8 cellular contexts compared by ENCODE assay signal in genomic region chr19:49097453-49098288, GRCh38. TPM values are rescaled to one million over a fixed set of nuclear protein-coding genes. Genes with fewer than 3 reads are reported as not detected.
DNase-seq lines count a peak whose midpoint lies in the region; ATAC-seq and FAIRE-seq lines count a peak whose summit lies in the region.

No MANE protein-coding gene starts in this region.

- peak; percentile 88 for FAIRE-seq in GM19239 (lab: Jason Lieb, UNC)

- DNase-seq in AG08396 (ENCODE audit: low spot score) (peak; percentile 87), GM19239 (ENCODE audit: insufficient read length, low spot score) (peak; percentile 81), NCI-H226 (peak; percentile 64), cerebellar cortex (ENCODE audit: low spot score) (peak; percentile 85), left lobe of liver (ENCODE audit: low spot score) (peak; percentile 77)
- DNase-seq in activated CD4-positive, CD25-positive, alpha-beta regulatory T cell treated with anti-CD3 and anti-CD28 coated beads, Interleukin-2, amount 50 U/mL, for 16 hours (ENCODE audit: low read depth, low spot score), result peak; percentile 63
- peak; percentile 46 to 56 (median 52) for DNase-seq in stimulated activated CD4-positive, alpha-beta T cell treated with anti-CD3 and anti-CD28 coated beads, TNF-alpha, amount 100 ng/mL, for 4 hours (ENCODE audit: low read depth in 3 of 3)

- ATAC-seq in left lobe of liver, result peak; percentile 90
- no peak for ATAC-seq in GM21367 (IDR thresholded peaks at IDR 0.05; ENCODE audit: unreplicated experiment)

RNA-seq across cellular contexts. Expression of gene SNRNP70, which starts 12.4 kb away (rescaled TPM):
- total RNA-seq in left lobe of liver, result 170 TPM

RNA-seq across cellular contexts. Expression of gene LIN7B, which starts 16.5 kb away (rescaled TPM):
- total RNA-seq in left lobe of liver, result 5.5 TPM

RNA-seq across cellular contexts. Expression of gene C19orf73, which starts 21.3 kb away (rescaled TPM):
- 2.2 TPM for total RNA-seq in left lobe of liver

RNA-seq across cellular contexts. Expression of gene PPFIA3, which starts 21.7 kb away (rescaled TPM):
- 2.3 TPM for total RNA-seq in left lobe of liver

RNA-seq across cellular contexts. Expression of gene KCNA7, which starts 25.2 kb away (rescaled TPM):
- not detected for total RNA-seq in left lobe of liver
